ENCODE assay signal across 8 cellular contexts in genomic region chr1:226697151-226697575, GRCh38. TPM values are rescaled to one million over a fixed set of nuclear protein-coding genes. Genes with fewer than 3 reads are reported as not detected.
DNase-seq lines count a peak whose midpoint lies in the region; ATAC-seq, FAIRE-seq and TF ChIP-seq lines count a peak whose summit lies in the region.

No MANE protein-coding gene starts in this region.

- H3K36me3 ChIP-seq in effector memory CD4-positive, alpha-beta T cell (ENCODE audit: control insufficient read depth, insufficient read depth, low read length) = peaks cover 35% of the 10 kb centered on the region
- no peaks in the 10 kb centered on the region for H3K36me3 ChIP-seq in small intestine (ENCODE audit: control insufficient read depth in 2 of 2, insufficient read depth in 2 of 2, low read length in 2 of 2)
- H3K36me3 ChIP-seq in mesendoderm (ENCODE audit: control insufficient read depth, insufficient read depth, low read length) = no peaks in the 10 kb centered on the region

- no peak overlapping the region for H3K4me3 ChIP-seq in effector memory CD4-positive, alpha-beta T cell (ENCODE audit: insufficient read depth, low read depth, low read length, poor library complexity, severe bottlenecking)
- H3K4me3 ChIP-seq in small intestine (ENCODE audit: low read depth in 1 of 2, low read length in 2 of 2) = no peak overlapping the region
- no peak overlapping the region for H3K4me3 ChIP-seq in mesendoderm (ENCODE audit: low read length)

- ATAC-seq in HG03558 (IDR thresholded peaks at IDR 0.05; ENCODE audit: extremely low read depth, unreplicated experiment) = peak; percentile 48

- no peak overlapping the region for H4K8ac ChIP-seq in mesendoderm (ENCODE audit: low read depth, low read length)

- H3K23ac ChIP-seq in mesendoderm (ENCODE audit: low read length) = no peak overlapping the region

- no peaks in the 10 kb centered on the region for H3K79me2 ChIP-seq in mesendoderm (ENCODE audit: control insufficient read depth, insufficient read depth, low read length)

- H4K5ac ChIP-seq in mesendoderm (ENCODE audit: low read length) = no peak overlapping the region

- no peak for DNase-seq in activated T-cell treated with anti-CD3 and anti-CD28 coated beads, Interleukin-2, amount 50 U/mL, for 24 hours
- no peak for DNase-seq in activated T-cell treated with anti-CD3 and anti-CD28 coated beads, Interleukin-2, amount 50 U/mL, for 1 hour
- DNase-seq in effector memory CD4-positive, alpha-beta T cell = no peak
- DNase-seq in small intestine = peak; percentile 83
- no peak for DNase-seq in nephron progenitor cell
- DNase-seq in mesendoderm = no peak
- DNase-seq in GM19239 (ENCODE audit: insufficient read length, low spot score) = no peak

- WGBS in small intestine, 3 donors = 15 to 34% (median 32%) methylated on average over 2 of the region's 2 CpGs
- no CpG with 5 or more reads among the region's 2 CpGs for WGBS in mesendoderm (ENCODE audit: extremely low coverage, insufficient coverage, low lambda C conversion rate)

- no peaks in the 10 kb centered on the region for H3K79me1 ChIP-seq in mesendoderm (ENCODE audit: low read length)

- peak overlapping the region; percentile 55 for H3K27ac ChIP-seq in effector memory CD4-positive, alpha-beta T cell (ENCODE audit: insufficient read depth, low read length, poor library complexity, severe bottlenecking)
- peak overlapping the region in 1 of 2 donors; percentile 62 for H3K27ac ChIP-seq in small intestine (ENCODE audit: low read depth in 1 of 2, low read length in 1 of 2)
- H3K27ac ChIP-seq in mesendoderm (ENCODE audit: low read depth, low read length) = no peak overlapping the region

- peaks cover 91% of the 10 kb centered on the region for H3K4me1 Mint-ChIP-seq in activated T-cell treated with anti-CD3 and anti-CD28 coated beads, Interleukin-2, amount 50 U/mL, for 24 hours (ENCODE audit: low read depth)
- peaks cover 30% of the 10 kb centered on the region for H3K4me1 Mint-ChIP-seq in nephron progenitor cell

- peaks cover 60% of the 10 kb centered on the region for H3K36me3 Mint-ChIP-seq in activated T-cell treated with anti-CD3 and anti-CD28 coated beads, Interleukin-2, amount 50 U/mL, for 24 hours (ENCODE audit: low read depth)
- no peaks in the 10 kb centered on the region for H3K36me3 Mint-ChIP-seq in nephron progenitor cell (ENCODE audit: low read depth)

- no peak for TF ChIP-seq CTCF in nephron progenitor cell (IDR thresholded peaks at IDR 0.05)

- no peak overlapping the region for H3K9ac ChIP-seq in mesendoderm (ENCODE audit: low read length)

- no peaks in the 10 kb centered on the region for H3K9me3 ChIP-seq in effector memory CD4-positive, alpha-beta T cell (ENCODE audit: control insufficient read depth, low read length)
- H3K9me3 ChIP-seq in small intestine (ENCODE audit: control insufficient read depth, low read depth) = no peaks in the 10 kb centered on the region

- FAIRE-seq in small intestine (lab: Jason Lieb, UNC) (no peak), GM19239 (lab: Jason Lieb, UNC) (no peak)

- no peak overlapping the region for H2BK5ac ChIP-seq in mesendoderm (ENCODE audit: low read length)

- H3K27ac Mint-ChIP-seq in activated T-cell treated with anti-CD3 and anti-CD28 coated beads, Interleukin-2, amount 50 U/mL, for 24 hours = peak overlapping the region; percentile 96
- no peak overlapping the region for H3K27ac Mint-ChIP-seq in nephron progenitor cell

- H2BK120ac ChIP-seq in mesendoderm (ENCODE audit: low read depth, low read length) = no peak overlapping the region

- no peak overlapping the region for H3K18ac ChIP-seq in mesendoderm (ENCODE audit: low read length)

- H2BK15ac ChIP-seq in mesendoderm (replicated peaks; ENCODE audit: low read depth) = no peak overlapping the region

- H3K56ac ChIP-seq in mesendoderm (ENCODE audit: low read length) = no peak overlapping the region

- H3K27me3 Mint-ChIP-seq in activated T-cell treated with anti-CD3 and anti-CD28 coated beads, Interleukin-2, amount 50 U/mL, for 24 hours = no peaks in the 10 kb centered on the region
- H3K27me3 Mint-ChIP-seq in nephron progenitor cell (ENCODE audit: low read depth, poor library complexity) = peaks cover 5% of the 10 kb centered on the region

- H3K4me2 ChIP-seq in mesendoderm (ENCODE audit: low read length) = no peak overlapping the region

- peak overlapping the region; percentile 22 for H3K4me3 Mint-ChIP-seq in activated T-cell treated with anti-CD3 and anti-CD28 coated beads, Interleukin-2, amount 50 U/mL, for 24 hours
- no peak overlapping the region for H3K4me3 Mint-ChIP-seq in nephron progenitor cell

- no peaks in the 10 kb centered on the region for H3K27me3 ChIP-seq in effector memory CD4-positive, alpha-beta T cell (replicated peaks; ENCODE audit: control insufficient read depth, insufficient read depth, low read length, poor library complexity, severe bottlenecking)
- H3K27me3 ChIP-seq in small intestine (ENCODE audit: control insufficient read depth in 2 of 2, insufficient read depth in 2 of 2, low read length in 2 of 2) (no peaks in the 10 kb centered on the region), mesendoderm (ENCODE audit: insufficient read depth, low read length, poor library complexity) (no peaks in the 10 kb centered on the region)

- H3K9me3 Mint-ChIP-seq in activated T-cell treated with anti-CD3 and anti-CD28 coated beads, Interleukin-2, amount 50 U/mL, for 24 hours = no peaks in the 10 kb centered on the region
- H3K9me3 Mint-ChIP-seq in nephron progenitor cell = no peaks in the 10 kb centered on the region

- no peak overlapping the region for H2AK5ac ChIP-seq in mesendoderm (ENCODE audit: low read length)

- peaks cover 81% of the 10 kb centered on the region for H3K4me1 ChIP-seq in effector memory CD4-positive, alpha-beta T cell (ENCODE audit: control insufficient read depth, insufficient read depth, low read length, poor library complexity, severe bottlenecking)
- H3K4me1 ChIP-seq in small intestine (ENCODE audit: control insufficient read depth in 2 of 2, insufficient read depth in 1 of 2, low read depth in 1 of 2, low read length in 1 of 2) (peaks cover 0 to 2% of the 10 kb centered on the region in 2 donors), mesendoderm (ENCODE audit: control insufficient read depth, low read depth, low read length) (no peaks in the 10 kb centered on the region)

- no peak overlapping the region for H3K4ac ChIP-seq in mesendoderm (ENCODE audit: low read depth, low read length)

RNA-seq across cellular contexts. Expression of gene ITPKB, which starts 41.9 kb away (rescaled TPM):
- 1 to 10 TPM; 1.8 to 9.6 (median 3.0) TPM for polyA plus RNA-seq in small intestine
- 4.7 TPM for polyA plus RNA-seq in mesendoderm (2013, experiment 1 of 2)
- 4.9 TPM for polyA plus RNA-seq in mesendoderm (2013, experiment 2 of 2)
